In the genomic region with DNA sequence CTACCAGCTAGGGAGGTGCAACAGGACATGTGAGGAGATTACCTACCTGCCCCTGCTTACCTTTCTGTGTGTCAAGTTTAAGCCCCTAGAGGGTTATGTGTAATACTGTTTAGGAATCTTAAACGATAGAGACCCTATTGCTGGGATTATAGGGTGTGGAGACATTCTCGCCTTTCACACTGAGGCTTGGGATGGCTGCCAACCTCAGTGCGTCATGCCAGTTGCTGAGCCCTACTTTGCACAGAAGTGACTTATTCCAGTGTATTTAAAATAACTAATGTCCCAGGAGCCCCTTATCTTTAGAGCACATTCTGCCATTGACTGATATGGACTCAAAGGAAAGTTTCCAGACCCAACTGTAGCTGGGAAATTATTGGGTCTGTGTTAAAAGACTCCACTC, we compare ENCODE assay signal across 13 cellular contexts.
DNase-seq lines count a peak whose midpoint lies in the region; ATAC-seq and TF ChIP-seq lines count a peak whose summit lies in the region.
"Had no signal": no experiment of that assay in that cellular context is flagged by ENCODE, and none has a peak within 500 bp of the region (broad histone marks: within the 10 kb centered on the region; RNA-seq: fewer than 3 reads in every experiment).

No MANE protein-coding gene starts in this region.

- CTCF ChIA-PET in A673 (lab: Charles Lee): no interaction called here

- no peak for TF ChIP-seq POLR2A in gastroesophageal sphincter (IDR thresholded peaks at IDR 0.05)

- no peak for TF ChIP-seq EP300 in gastroesophageal sphincter (IDR thresholded peaks at IDR 0.05)

- WGBS in heart right ventricle, 2 donors: 19 to 24% methylated on average over 3 of the region's 3 CpGs
- 42% methylated on average over 3 of the region's 3 CpGs; no CpG with 5 or more reads in 1 of the 2 donors for WGBS in gastroesophageal sphincter (ENCODE audit: low coverage in 1 of 2), 2 donors

- H3K27me3 ChIP-seq in A673 (replicated peaks; ENCODE audit: insufficient read depth, low read depth, low read length, poor library complexity) (peaks cover 7% of the 10 kb centered on the region), heart right ventricle (peaks cover 0 to 51% (median 38%) of the 10 kb centered on the region in 7 donors), gastroesophageal sphincter (peaks cover 45% of the 10 kb centered on the region)

- TF ChIP-seq CTCF in A673 (conservative IDR thresholded peaks at IDR 0.05; ENCODE audit: low read depth, low read length): no peak
- no peak for TF ChIP-seq CTCF in heart right ventricle (IDR thresholded peaks at IDR 0.05)
- no peak for TF ChIP-seq CTCF in gastroesophageal sphincter (IDR thresholded peaks at IDR 0.05)

- H3K27ac ChIP-seq in A673 (ENCODE audit: low read depth, low read length, poor library complexity, severe bottlenecking): no peak overlapping the region
- no peak overlapping the region for H3K27ac ChIP-seq in heart right ventricle
- H3K27ac ChIP-seq in gastroesophageal sphincter: no peak overlapping the region
- H3K27ac ChIP-seq: psoas muscle had no signal

- H3K4me3 ChIP-seq in A673 (ENCODE audit: low read depth, low read length, poor library complexity, severe bottlenecking) (no peak overlapping the region), heart right ventricle (no peak overlapping the region), gastroesophageal sphincter (no peak overlapping the region)
- H3K4me3 ChIP-seq: psoas muscle had no signal

- BruUV-seq in A673 (replicated peaks; lab: Mats Ljungman, UMichigan): no TSS peak

- H3K9me3 ChIP-seq in A673 (ENCODE audit: low read depth, low read length, poor library complexity, severe bottlenecking): no peaks in the 10 kb centered on the region
- peaks cover 0 to 8% (median 6%) of the 10 kb centered on the region in 11 donors for H3K9me3 ChIP-seq in heart right ventricle
- peaks cover 0 to 9% (median 0%) of the 10 kb centered on the region in 3 donors for H3K9me3 ChIP-seq in gastroesophageal sphincter

- POLR2A ChIA-PET in A673 (lab: Charles Lee; ENCODE audit: low non-redundant PET): no interaction called here

- H3K36me3 ChIP-seq in A673 (ENCODE audit: insufficient read depth, low read length, poor library complexity, severe bottlenecking) (no peaks in the 10 kb centered on the region), heart right ventricle (no peaks in the 10 kb centered on the region), gastroesophageal sphincter (no peaks in the 10 kb centered on the region)

- intact Hi-C loops in A673 (cut with micrococcal nuclease; ENCODE audit: unreplicated experiment) (no loop called here), heart right ventricle (cut with DNase I) (no loop called here)

- peak in 5 of 8 donors; percentile 16 to 55 (median 45) for ATAC-seq in heart right ventricle
- ATAC-seq in gastroesophageal sphincter: no peak
- ATAC-seq in GM21825 (IDR thresholded peaks at IDR 0.05; ENCODE audit: unreplicated experiment): no peak
- ATAC-seq: psoas muscle had no signal

- DNase-seq in A673 (ENCODE audit: low spot score): peak; percentile 39
- DNase-seq in HT1080 (ENCODE audit: low read depth): peak; percentile 64
- DNase-seq in astrocyte of the hippocampus (ENCODE audit: low read depth, low spot score): peak; percentile 85
- peak; percentile 33 to 56 for DNase-seq in heart right ventricle
- no peak for DNase-seq in DMS79 treated with DMSO at 0.1 percent for 48 hours (lab: John Stamatoyannopoulos, UW)
- no peak for DNase-seq in activated T-cell treated with anti-CD3 and anti-CD28 coated beads, Interleukin-2, amount 50 U/mL, for 1 hour
- DNase-seq: NCI-H146; NCI-H526 treated with DMSO at 0.1 percent for 48 hours; SHP77; stimulated activated CD8-positive, alpha-beta memory T cell treated with anti-CD3 and anti-CD28 coated beads, Interleukin-4, amount 100 ng/mL, for 48 hours had no signal

- H3K4me1 ChIP-seq in A673 (ENCODE audit: insufficient read depth, low read length, poor library complexity, severe bottlenecking) (no peaks in the 10 kb centered on the region), heart right ventricle (peaks cover 0 to 5% (median 0%) of the 10 kb centered on the region in 9 donors), gastroesophageal sphincter (no peaks in the 10 kb centered on the region)
- H3K4me1 ChIP-seq: psoas muscle had no signal

Comparison
In these comparisons a context has a peak if more than half of its experiments do, and no peak if none do; other contexts are left out.
1. DNase-seq: peak in A673 (single experiment), HT1080 (single experiment), astrocyte of the hippocampus (single experiment) and heart right ventricle (2 of 2); none in DMS79 treated with DMSO at 0.1 percent for 48 hours (single experiment) and activated T-cell treated with anti-CD3 and anti-CD28 coated beads, Interleukin-2, amount 50 U/mL, for 1 hour (single experiment).
2. ATAC-seq: peak in heart right ventricle (5 of 8); none in gastroesophageal sphincter (single experiment) and GM21825 (single experiment).